Comparison of ENCODE assay signal across 19 cellular contexts in genomic region chr17:16339959-16340358, GRCh38. TPM values are rescaled to one million over a fixed set of nuclear protein-coding genes. Genes with fewer than 3 reads are reported as not detected.
A peak's percentile ranks its signal among the peaks of the same experiment; 100 is the strongest.
DNase-seq lines count a peak whose midpoint lies in the region; ATAC-seq, FAIRE-seq and TF ChIP-seq lines count a peak whose summit lies in the region.
"Had no signal": no experiment of that assay in that cellular context is flagged by ENCODE, and none has a peak within 500 bp of the region (broad histone marks: within the 10 kb centered on the region; RNA-seq: fewer than 3 reads in every experiment).

No MANE protein-coding gene starts in this region.

- H3K9ac ChIP-seq in liver (ENCODE audit: low read depth in 1 of 2, low read length in 2 of 2) (no peak overlapping the region), GM23248 (no peak overlapping the region)
- H3K9ac ChIP-seq: KMS-11 had no signal

- 0 out of 3 replicates have a peak overlapping the region, but pooled peaks have one; percentile 2 for H3K4me2 ChIP-seq in A549
- no peak overlapping the region for H3K4me2 ChIP-seq in hepatocyte
- H3K4me2 ChIP-seq in GM23248 (ENCODE audit: unreplicated experiment): no peak overlapping the region
- H3K4me2 ChIP-seq: GM23338, KMS-11 had no signal

- H4K20me1 ChIP-seq in hepatocyte (ENCODE audit: insufficient read depth, poor library complexity, severe bottlenecking) (no peaks in the 10 kb centered on the region), GM23248 (ENCODE audit: insufficient read depth) (no peaks in the 10 kb centered on the region)

- H2AFZ ChIP-seq in hepatocyte: no peak overlapping the region
- no peak overlapping the region for H2AFZ ChIP-seq in GM23248
- H2AFZ ChIP-seq: GM23338 had no signal

- H3K4me1 ChIP-seq in A549 (peaks cover 13% of the 10 kb centered on the region), hepatocyte (ENCODE audit: insufficient read depth) (peaks cover 6% of the 10 kb centered on the region), liver (ENCODE audit: control insufficient read depth in 4 of 4, insufficient read depth in 4 of 4, low read length in 3 of 4) (peaks cover 0 to 3% (median 0%) of the 10 kb centered on the region in 4 donors), GM23248 (ENCODE audit: insufficient read depth) (no peaks in the 10 kb centered on the region), ovary (ENCODE audit: insufficient read depth) (no peaks in the 10 kb centered on the region), right cardiac atrium (ENCODE audit: control insufficient read depth, insufficient read depth, low read length) (no peaks in the 10 kb centered on the region)

- intact Hi-C loops in ovary (cut with DNase I): no loop called here
- intact Hi-C loops in right cardiac atrium (cut with DNase I): no loop called here

- H3K27me3 ChIP-seq in hepatocyte (no peaks in the 10 kb centered on the region), liver (ENCODE audit: control insufficient read depth in 4 of 4, insufficient read depth in 4 of 4, low read length in 3 of 4) (no peaks in the 10 kb centered on the region), GM23248 (replicated peaks; ENCODE audit: insufficient read depth) (no peaks in the 10 kb centered on the region), ovary (no peaks in the 10 kb centered on the region), right cardiac atrium (ENCODE audit: control insufficient read depth, insufficient read depth) (no peaks in the 10 kb centered on the region)

- no peaks in the 10 kb centered on the region for H3K9me2 ChIP-seq in hepatocyte (replicated peaks; ENCODE audit: insufficient read depth)
- no peaks in the 10 kb centered on the region for H3K9me2 ChIP-seq in GM23248 (ENCODE audit: insufficient read depth)

- peaks cover 7% of the 10 kb centered on the region; the same call in 2 of the 3 replicates for H3K9me3 ChIP-seq in A549
- no peaks in the 10 kb centered on the region for H3K9me3 ChIP-seq in hepatocyte (ENCODE audit: low read depth)
- no peaks in the 10 kb centered on the region for H3K9me3 ChIP-seq in liver (ENCODE audit: control insufficient read depth in 4 of 4, low read length in 3 of 4)
- no peaks in the 10 kb centered on the region for H3K9me3 ChIP-seq in GM23248 (ENCODE audit: low read depth)
- H3K9me3 ChIP-seq in ovary: no peaks in the 10 kb centered on the region
- no peaks in the 10 kb centered on the region for H3K9me3 ChIP-seq in right cardiac atrium (ENCODE audit: control insufficient read depth, low read length)

- in situ Hi-C loops in GM23248 (cut with MboI): no loop called here

- no peak for TF ChIP-seq CTCF in A549 (IDR thresholded peaks at IDR 0.05)
- TF ChIP-seq CTCF in VCaP (conservative IDR thresholded peaks at IDR 0.05): no peak
- no peak for TF ChIP-seq CTCF in hepatocyte (IDR thresholded peaks at IDR 0.05; ENCODE audit: poor library complexity)
- no peak for TF ChIP-seq CTCF in liver (IDR thresholded peaks at IDR 0.05; ENCODE audit: low read depth, low read length, missing input control)
- no peak for TF ChIP-seq CTCF in ovary (IDR thresholded peaks at IDR 0.05)

- H3K4me3 ChIP-seq in A549 (no peak overlapping the region), hepatocyte (no peak overlapping the region), liver (ENCODE audit: low read depth in 1 of 3, low read length in 3 of 3) (no peak overlapping the region), GM23248 (no peak overlapping the region), ovary (no peak overlapping the region), right cardiac atrium (ENCODE audit: low read length) (no peak overlapping the region)
- H3K4me3 ChIP-seq: GM23338 had no signal

- H3K79me2 ChIP-seq in hepatocyte (no peaks in the 10 kb centered on the region), GM23248 (ENCODE audit: insufficient read depth) (no peaks in the 10 kb centered on the region)

- peak; percentile 81 to 84 for ATAC-seq in A549
- ATAC-seq in right cardiac atrium: no peak
- ATAC-seq in HG03159 (IDR thresholded peaks at IDR 0.05; ENCODE audit: unreplicated experiment): no peak
- ATAC-seq: GM23338 had no signal

- H3K36me3 ChIP-seq in hepatocyte (replicated peaks; ENCODE audit: insufficient read depth, low read depth): no peaks in the 10 kb centered on the region
- peaks cover 0 to 14% (median 7%) of the 10 kb centered on the region in 4 donors for H3K36me3 ChIP-seq in liver (ENCODE audit: control insufficient read depth in 4 of 4, insufficient read depth in 3 of 4, low read depth in 1 of 4, low read length in 3 of 4)
- no peaks in the 10 kb centered on the region for H3K36me3 ChIP-seq in GM23248 (ENCODE audit: low read depth)
- no peaks in the 10 kb centered on the region for H3K36me3 ChIP-seq in ovary

- peak; percentile 32 for FAIRE-seq in A549 (lab: Jason Lieb, UNC)
- FAIRE-seq: A204.1, G401.6, GM12891, GM19239, H54 had no signal

- POLR2A ChIA-PET in A549 (lab: Yijun Ruan, JAX): interaction anchor here (0.7 to 2.6 kb wide), 3 partner anchors 9 to 38 kb away, joined by 3 to 11 read pairs (median 4); partner anchors contain the start of gene CENPV

- peak in 1 of 2 experiments; percentile 87 for DNase-seq in A549 (ENCODE audit: low read depth in 1 of 2, low spot score in 1 of 2)
- DNase-seq in hepatocyte (ENCODE audit: low spot score): no peak
- no peak for DNase-seq in GM23248
- no peak for DNase-seq in ovary
- DNase-seq in right cardiac atrium: no peak
- DNase-seq: AML-193; CD4-positive, alpha-beta T cell; HCEC 1CT had no signal

- TF ChIP-seq RAD21 in A549 (conservative IDR thresholded peaks at IDR 0.05 in 1 of 2, IDR thresholded peaks at IDR 0.05 in 1 of 2): no peak
- TF ChIP-seq RAD21 in liver (IDR thresholded peaks at IDR 0.05): peak in 1 of 2 donors; percentile 28

- WGBS in A549 (ENCODE audit: missing lambda C conversion rate): 3% methylated on average over 1 of the region's 1 CpG
- 50% methylated on average over 1 of the region's 1 CpG for WGBS in hepatocyte (ENCODE audit: low lambda C conversion rate, missing lambda C conversion rate)
- 40% methylated on average over 1 of the region's 1 CpG for WGBS in liver
- WGBS in GM23248 (ENCODE audit: low coverage in 1 of 2, low lambda C conversion rate in 2 of 2, missing lambda C conversion rate in 2 of 2), 2 experiments: 96 to 100% methylated on average over 1 of the region's 1 CpG
- 90 to 100% (median 90%) methylated on average over 1 of the region's 1 CpG for WGBS in ovary, 3 donors
- 97% methylated on average over 1 of the region's 1 CpG for WGBS in right cardiac atrium

- TF ChIP-seq EP300 in A549 (IDR thresholded peaks at IDR 0.05) (peak in 1 of 2 experiments; percentile 35; a peak in 1 of 5 replicates), ovary (IDR thresholded peaks at IDR 0.05) (no peak)

- CTCF ChIA-PET in A549 (lab: Yijun Ruan, JAX): interaction anchor here (0.6 to 10.4 kb wide), 4 partner anchors 12 to 35 kb away, joined by 3 to 85 read pairs (median 16); partner anchors contain the start of gene CENPV

- H3F3A ChIP-seq in GM23248 (ENCODE audit: insufficient read depth): no peaks in the 10 kb centered on the region; the same call in 1 of the 2 replicates

- H3K27ac ChIP-seq in A549 (peak overlapping the region in 1 of 2 experiments; percentile 75; a peak in 1 of 6 replicates), VCaP (peak overlapping the region; percentile 18; the same call in 1 of the 2 replicates), hepatocyte (peak overlapping the region; percentile 51), liver (ENCODE audit: low read depth in 1 of 2, low read length in 2 of 2) (no peak overlapping the region), GM23248 (no peak overlapping the region), ovary (no peak overlapping the region), right cardiac atrium (ENCODE audit: low read length) (no peak overlapping the region)
- H3K27ac ChIP-seq: C4-2B, KMS-11 had no signal

- no peak for TF ChIP-seq POLR2A in A549 (IDR thresholded peaks at IDR 0.05; ENCODE audit: low read length)
- no peak for TF ChIP-seq POLR2A in ovary (IDR thresholded peaks at IDR 0.05)

TF ChIP-seq in A549, 52 proteins besides CTCF, POLR2A, EP300 and RAD21 (continues in another document):
- TF ChIP-seq CHD4 (IDR thresholded peaks at IDR 0.05; ENCODE audit: borderline replicate concordance): no peak; the same call in 1 of the 2 replicates

TF ChIP-seq in liver, 16 proteins besides CTCF, POLR2A, EP300 and RAD21 (continues in another document):
- TF ChIP-seq HNF4A (conservative IDR thresholded peaks at IDR 0.05) (peak; percentile 50 to 53), TAF1 (conservative IDR thresholded peaks at IDR 0.05) (no peak), FOXA2 (IDR thresholded peaks at IDR 0.05) (peak; percentile 16), HNF4G (IDR thresholded peaks at IDR 0.05) (no peak), JUND (IDR thresholded peaks at IDR 0.05) (peak in 1 of 2 donors; percentile 18), RXRA (IDR thresholded peaks at IDR 0.05) (peak; percentile 28 to 31)

RNA-seq across cellular contexts. Expression of gene CENPV, which starts 13.3 kb away (rescaled TPM):
- polyA plus RNA-seq in A549 (2011; rRNA removed) (191 and 202 TPM in 2 replicates), A549 (2017; fragmentation: RNase III; extraction: RNeasy Plus Mini Kit Qiagen cat#74134 plus additional on column Dnase treatment) (106 to 114 TPM (median 112 TPM) in 3 replicates), hepatocyte (51.0 and 52.4 TPM in 2 replicates), liver (10 to 100 TPM; 21.2 to 24.3 TPM), GM23248 (2016; fragmentation: Nextera tagmentation; extraction: Ambion mirVana) (6.8 and 8.7 TPM in 2 replicates), ovary (10 to 100 TPM; 20.0 to 22.3 TPM), right cardiac atrium (14.5 TPM)
- 205 and 246 TPM in 2 replicates for polyA plus RNA-seq in A549 (2012; cell fraction: cytosol; rRNA removed)
- 138 and 220 TPM in 2 replicates for polyA plus RNA-seq in A549 (2012; cell fraction: nucleus; rRNA removed)
- 82.3 and 91.1 TPM in 2 replicates for polyA minus RNA-seq in A549 (2011; rRNA and poly(A)+ RNA removed)
- total RNA-seq in hepatocyte (40.4 and 46.2 TPM in 2 replicates), liver (10 to 100 TPM; 13.1 to 15.2 TPM), ovary (10 to 100 TPM; 18.8 to 38.9 (median 34.0) TPM), right cardiac atrium (10 to 100 TPM; 16.4 to 19.2 (median 18.8) TPM)
- total RNA-seq in GM23248 (2014; rRNA removed; shearing (Covaris generic)): 9.4 and 11.8 TPM in 2 replicates

RNA-seq across cellular contexts. Expression of gene UBB, which starts 40.9 kb away (rescaled TPM):
- 2,851 and 4,311 TPM in 2 replicates for polyA plus RNA-seq in A549 (2011; rRNA removed)
- 3,984 and 4,472 TPM in 2 replicates for polyA plus RNA-seq in A549 (2012; cell fraction: cytosol; rRNA removed)
- polyA plus RNA-seq in A549 (2012; cell fraction: nucleus; rRNA removed): 2,091 and 2,511 TPM in 2 replicates
- polyA plus RNA-seq in A549 (2017; fragmentation: RNase III; extraction: RNeasy Plus Mini Kit Qiagen cat#74134 plus additional on column Dnase treatment): 2,383 to 2,467 TPM (median 2,404 TPM) in 3 replicates
- polyA minus RNA-seq in A549 (2011; rRNA and poly(A)+ RNA removed): 2,750 and 3,886 TPM in 2 replicates
- 1,250 and 1,335 TPM in 2 replicates for total RNA-seq in hepatocyte
- 2,041 and 2,117 TPM in 2 replicates for polyA plus RNA-seq in hepatocyte
- total RNA-seq in liver: 1,000 to 10,000 TPM; 1,190 to 3,673 TPM
- polyA plus RNA-seq in liver: 1,000 to 10,000 TPM; 1,427 to 1,518 TPM
- 586 and 786 TPM in 2 replicates for total RNA-seq in GM23248 (2014; rRNA removed; shearing (Covaris generic))
- 1,286 and 1,305 TPM in 2 replicates for polyA plus RNA-seq in GM23248 (2016; fragmentation: Nextera tagmentation; extraction: Ambion mirVana)
- 100 to 1,000 TPM; 445 to 993 (median 806) TPM for total RNA-seq in ovary
- 1,000 to 10,000 TPM in 1 of 2 donors, 100 to 1,000 TPM in 1; 775 to 1,551 TPM for polyA plus RNA-seq in ovary
- 1,000 to 10,000 TPM; 1,353 to 1,780 (median 1,568) TPM for total RNA-seq in right cardiac atrium
- 1,446 TPM for polyA plus RNA-seq in right cardiac atrium

Comparison
In these comparisons a context has a peak if more than half of its experiments do, and no peak if none do; other contexts are left out.
1. ATAC-seq: peak in A549 (2 of 2); none in right cardiac atrium (0 of 2) and HG03159 (single experiment).
2. H3K27ac ChIP-seq: peak in VCaP (single experiment) and hepatocyte (single experiment); none in liver (0 of 2), GM23248 (single experiment), ovary (0 of 2) and right cardiac atrium (single experiment).